In genomic region chr1:205259361-205259832, GRCh38 we compare ENCODE assay signal across 1 cellular context.
TF ChIP-seq lines count a peak whose summit lies in the region.

No MANE protein-coding gene starts in this region.

TF ChIP-seq in IMR-90, 13 proteins besides CTCF, POLR2A, EP300 and RAD21:
- TF ChIP-seq FOS (IDR thresholded peaks at IDR 0.05; ENCODE audit: low read depth, low read length), result no peak
- TF ChIP-seq CHD1 (IDR thresholded peaks at IDR 0.05; ENCODE audit: low read depth, low read length), result no peak
- no peak for TF ChIP-seq CEBPB (IDR thresholded peaks at IDR 0.05; ENCODE audit: low read depth, low read length)
- no peak for TF ChIP-seq MXI1 (IDR thresholded peaks at IDR 0.05; ENCODE audit: borderline replicate concordance, low read depth, low read length)
- TF ChIP-seq RFX5 (IDR thresholded peaks at IDR 0.05; ENCODE audit: low read depth, low read length), result no peak
- TF ChIP-seq NFE2L2 (IDR thresholded peaks at IDR 0.05; ENCODE audit: low read depth, low read length), result no peak
- no peak for TF ChIP-seq ELK1 (IDR thresholded peaks at IDR 0.05; ENCODE audit: borderline replicate concordance, low read depth, low read length)
- TF ChIP-seq USF2 (IDR thresholded peaks at IDR 0.05; ENCODE audit: low read depth, low read length), result no peak
- no peak for TF ChIP-seq MAFK (IDR thresholded peaks at IDR 0.05; ENCODE audit: low read depth, low read length)
- TF ChIP-seq MAZ (IDR thresholded peaks at IDR 0.05; ENCODE audit: borderline replicate concordance, low read depth, low read length), result no peak
- no peak for TF ChIP-seq SMC3 (IDR thresholded peaks at IDR 0.05; ENCODE audit: low read depth, low read length)
- no peak for TF ChIP-seq RCOR1 (IDR thresholded peaks at IDR 0.05; ENCODE audit: insufficient replicate concordance, low read length)
- no peak for TF ChIP-seq BHLHE40 (IDR thresholded peaks at IDR 0.05; ENCODE audit: low read depth, low read length)
TF ChIP-seq in IMR-90: peak in this region for 0.
